Comparison of ENCODE assay signal across 16 cellular contexts in the genomic region with DNA sequence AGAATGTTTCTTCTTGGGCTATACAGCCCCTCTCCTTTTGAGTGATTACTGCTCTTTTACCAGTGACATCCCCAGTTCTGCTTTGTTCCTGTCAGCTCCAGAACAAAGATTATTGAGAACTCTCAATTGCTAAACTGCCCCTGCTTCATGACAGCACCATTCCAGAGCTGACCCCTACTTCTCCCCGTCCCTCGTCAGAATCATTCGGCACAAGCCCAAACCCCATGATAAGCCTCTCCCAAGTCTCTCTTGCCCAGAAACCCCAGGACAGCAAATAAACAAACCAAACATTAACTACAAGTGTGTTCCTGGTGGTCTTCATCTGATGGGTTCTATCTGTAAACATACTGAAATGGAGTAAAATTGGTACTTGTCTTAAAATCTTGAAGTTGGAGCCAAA. TPM values are rescaled to one million over a fixed set of nuclear protein-coding genes. Genes with fewer than 3 reads are reported as not detected.
A peak's percentile ranks its signal among the peaks of the same experiment; 100 is the strongest.
DNase-seq lines count a peak whose midpoint lies in the region; ATAC-seq and TF ChIP-seq lines count a peak whose summit lies in the region.
"Had no signal": no experiment of that assay in that cellular context is flagged by ENCODE, and none has a peak within 500 bp of the region (broad histone marks: within the 10 kb centered on the region; RNA-seq: fewer than 3 reads in every experiment).

No MANE protein-coding gene starts in this region.

- H3K23ac ChIP-seq in H9 (ENCODE audit: insufficient read length, low read depth, low read length), result no peak overlapping the region
- no peak overlapping the region for H3K23ac ChIP-seq in mesendoderm (ENCODE audit: low read length)

- H2BK120ac ChIP-seq in H9 (ENCODE audit: low read depth, low read length, poor library complexity, severe bottlenecking) (no peak overlapping the region), mesendoderm (ENCODE audit: low read depth, low read length) (peak overlapping the region; percentile 82)

- H2BK15ac ChIP-seq in H9 (ENCODE audit: low read depth, low read length) (peak overlapping the region; percentile 12; the same call in 1 of the 2 replicates), mesendoderm (replicated peaks; ENCODE audit: low read depth) (peak overlapping the region; percentile 97)

- H3K9ac ChIP-seq in H9 (ENCODE audit: extremely low read depth, insufficient read length, low read length) (no peak overlapping the region), mesendoderm (ENCODE audit: low read length) (no peak overlapping the region)
- H3K9ac ChIP-seq: BLaER1 had no signal

- H3K18ac ChIP-seq in H9 (ENCODE audit: insufficient read length, low read depth, low read length) (no peak overlapping the region), mesendoderm (ENCODE audit: low read length) (peak overlapping the region; percentile 68)

- intact Hi-C loops in testis (cut with DNase I; ENCODE audit: low total_unique reads), result no loop called here

- H4K91ac ChIP-seq in H9 (ENCODE audit: insufficient read length, low read depth, low read length), result no peak overlapping the region

- DNase-seq in H9 (no peak), WTC11 (ENCODE audit: low spot score) (no peak), mesendoderm (peak; percentile 15), testis (peak; percentile 58), endothelial cell (ENCODE audit: low spot score) (no peak)
- DNase-seq: 8988T; CD4-positive, alpha-beta memory T cell; DMS153; DMS79; GDM1; HCEC 1CT had no signal

- H3K4me1 ChIP-seq in H9 (ENCODE audit: insufficient read depth, low read length) (peaks cover 6% of the 10 kb centered on the region; the same call in 1 of the 2 replicates), mesendoderm (ENCODE audit: control insufficient read depth, low read depth, low read length) (peaks cover 5% of the 10 kb centered on the region), testis (peaks cover 12% of the 10 kb centered on the region)
- H3K4me1 ChIP-seq: BLaER1 had no signal

- no CpG with 5 or more reads among the region's 3 CpGs for WGBS in H9 (ENCODE audit: extremely low coverage, insufficient read length, low lambda C conversion rate)
- WGBS in mesendoderm (ENCODE audit: extremely low coverage, insufficient coverage, low lambda C conversion rate), result no CpG with 5 or more reads among the region's 3 CpGs
- 29 to 51% methylated on average over 3 of the region's 3 CpGs for WGBS in testis, 2 donors

- H3K36me3 ChIP-seq in mesendoderm (ENCODE audit: control insufficient read depth, insufficient read depth, low read length) (no peaks in the 10 kb centered on the region), testis (ENCODE audit: low read depth, missing control alignments) (no peaks in the 10 kb centered on the region)
- H3K36me3 ChIP-seq: BLaER1 had no signal

- H3K9me3 Mint-ChIP-seq in H9 (no peaks in the 10 kb centered on the region), WTC11 (peaks cover 3% of the 10 kb centered on the region; the same call in 1 of the 2 replicates), endothelial cell (ENCODE audit: unreplicated experiment) (no peaks in the 10 kb centered on the region)
- H3K9me3 Mint-ChIP-seq: CD14-positive monocyte; CD4-positive, alpha-beta memory T cell had no signal

- H2BK5ac ChIP-seq in H9 (ENCODE audit: insufficient read length, low read length), result no peak overlapping the region
- peak overlapping the region; percentile 27 for H2BK5ac ChIP-seq in mesendoderm (ENCODE audit: low read length)

- H3K79me2 ChIP-seq in H9 (ENCODE audit: insufficient read depth, low read length), result no peaks in the 10 kb centered on the region
- H3K79me2 ChIP-seq in mesendoderm (ENCODE audit: control insufficient read depth, insufficient read depth, low read length), result no peaks in the 10 kb centered on the region

- H3K14ac ChIP-seq in H9 (ENCODE audit: insufficient read depth, low read length), result no peak overlapping the region

- H3K4ac ChIP-seq in H9 (ENCODE audit: low read depth, low read length) (no peak overlapping the region), mesendoderm (ENCODE audit: low read depth, low read length) (peak overlapping the region; percentile 70)

- H3K56ac ChIP-seq in H9 (ENCODE audit: insufficient read length, low read depth, low read length) (no peak overlapping the region), mesendoderm (ENCODE audit: low read length) (peak overlapping the region; percentile 50)

- POLR2A ChIA-PET in WTC11 (lab: Charles Lee), result interaction anchor here (1.0 to 1.3 kb wide), 2 partner anchors 9 to 11 kb away, joined by 4 to 7 read pairs; partner anchors contain the start of gene DLGAP5

- H3K27ac Mint-ChIP-seq in H9 (peak overlapping the region in 2 of 3 experiments; percentile 1 to 52; a peak in 2 of 7 replicates), WTC11 (peak overlapping the region; percentile 81), endothelial cell (ENCODE audit: unreplicated experiment) (no peak overlapping the region)
- H3K27ac Mint-ChIP-seq: CD14-positive monocyte; CD4-positive, alpha-beta memory T cell had no signal

- TF ChIP-seq CTCF in H9 (conservative IDR thresholded peaks at IDR 0.05) (no peak), WTC11 (IDR thresholded peaks at IDR 0.05) (no peak), testis (IDR thresholded peaks at IDR 0.05) (no peak), endothelial cell (IDR thresholded peaks at IDR 0.05; ENCODE audit: unreplicated experiment) (no peak)

- TF ChIP-seq POLR2A in testis (IDR thresholded peaks at IDR 0.05), result no peak

- ATAC-seq in WTC11 (peak; percentile 14; the same call in 1 of the 2 replicates), GM21786 (IDR thresholded peaks at IDR 0.05; ENCODE audit: unreplicated experiment) (no peak), GM19452 (IDR thresholded peaks at IDR 0.05; ENCODE audit: unreplicated experiment) (no peak), HG02973 (IDR thresholded peaks at IDR 0.05; ENCODE audit: unreplicated experiment) (no peak)

- no peaks in the 10 kb centered on the region for H4K20me1 ChIP-seq in H9 (ENCODE audit: control insufficient read depth, insufficient read depth, insufficient read length)
- H4K20me1 ChIP-seq: BLaER1 had no signal

- CTCF ChIA-PET in WTC11 (lab: Charles Lee), result interaction anchor here (0.9 to 1.5 kb wide), 4 partner anchors 13 to 154 kb away, joined by 3 to 4 read pairs (median 4); partner anchors contain the start of genes FBXO34 and MAPK1IP1L

- no peaks in the 10 kb centered on the region for H3K27me3 ChIP-seq in H9 (ENCODE audit: insufficient read depth, low read length)
- no peaks in the 10 kb centered on the region for H3K27me3 ChIP-seq in mesendoderm (ENCODE audit: insufficient read depth, low read length, poor library complexity)
- no peaks in the 10 kb centered on the region for H3K27me3 ChIP-seq in testis
- H3K27me3 ChIP-seq: BLaER1 had no signal

- no peak overlapping the region for H3T11ph ChIP-seq in H9 (ENCODE audit: low read length)

- H3K4me3 Mint-ChIP-seq in H9, result no peak overlapping the region
- H3K4me3 Mint-ChIP-seq in WTC11, result no peak overlapping the region
- no peak overlapping the region for H3K4me3 Mint-ChIP-seq in endothelial cell (ENCODE audit: unreplicated experiment)
- H3K4me3 Mint-ChIP-seq: CD14-positive monocyte; CD4-positive, alpha-beta memory T cell had no signal

- H3K4me1 Mint-ChIP-seq in H9 (peaks cover 11% of the 10 kb centered on the region in 2 experiments), WTC11 (peaks cover 20% of the 10 kb centered on the region), endothelial cell (ENCODE audit: unreplicated experiment) (no peaks in the 10 kb centered on the region)
- H3K4me1 Mint-ChIP-seq: CD14-positive monocyte; CD4-positive, alpha-beta memory T cell had no signal

- no peaks in the 10 kb centered on the region for H3K23me2 ChIP-seq in H9 (ENCODE audit: insufficient read length, low read depth, low read length, poor library complexity, severe bottlenecking)

- H4K5ac ChIP-seq in H9 (ENCODE audit: insufficient read length, low read depth, low read length), result no peak overlapping the region
- no peak overlapping the region for H4K5ac ChIP-seq in mesendoderm (ENCODE audit: low read length)

- peak overlapping the region; percentile 83 for H2AFZ ChIP-seq in H9 (ENCODE audit: low read length)

- no peaks in the 10 kb centered on the region for H3K27me3 Mint-ChIP-seq in H9 (ENCODE audit: low read depth)
- no peaks in the 10 kb centered on the region; the same call in 1 of the 2 replicates for H3K27me3 Mint-ChIP-seq in WTC11 (ENCODE audit: low read depth)
- H3K27me3 Mint-ChIP-seq in endothelial cell (ENCODE audit: unreplicated experiment), result no peaks in the 10 kb centered on the region

- H3K36me3 Mint-ChIP-seq in H9 (ENCODE audit: insufficient read depth in 1 of 3, low read depth in 3 of 3) (no peaks in the 10 kb centered on the region), WTC11 (no peaks in the 10 kb centered on the region), endothelial cell (ENCODE audit: low read depth, unreplicated experiment) (no peaks in the 10 kb centered on the region)
- H3K36me3 Mint-ChIP-seq: CD14-positive monocyte; CD4-positive, alpha-beta memory T cell had no signal

- H3K27ac ChIP-seq in H9 (ENCODE audit: insufficient read length, low read depth, low read length), result no peak overlapping the region
- H3K27ac ChIP-seq in mesendoderm (ENCODE audit: low read depth, low read length), result peak overlapping the region; percentile 40
- peak overlapping the region; percentile 71 to 80 for H3K27ac ChIP-seq in testis
- H3K27ac ChIP-seq: BLaER1 had no signal

- H3K9me3 ChIP-seq in H9 (ENCODE audit: control insufficient read depth, low read depth, low read length) (no peaks in the 10 kb centered on the region), testis (no peaks in the 10 kb centered on the region)
- H3K9me3 ChIP-seq: BLaER1 had no signal

- H3K4me3 ChIP-seq in mesendoderm (ENCODE audit: low read length) (no peak overlapping the region), testis (no peak overlapping the region)
- H3K4me3 ChIP-seq: BLaER1 had no signal

- H3K4me2 ChIP-seq in H9 (ENCODE audit: insufficient read depth, insufficient read length, low read length), result no peak overlapping the region
- H3K4me2 ChIP-seq in mesendoderm (ENCODE audit: low read length), result no peak overlapping the region
- H3K4me2 ChIP-seq: BLaER1 had no signal

- H4K8ac ChIP-seq in H9 (replicated peaks; ENCODE audit: insufficient read length, low read depth, low read length) (no peak overlapping the region), mesendoderm (ENCODE audit: low read depth, low read length) (no peak overlapping the region)

- no peak overlapping the region for H2BK12ac ChIP-seq in H9 (ENCODE audit: insufficient read length, low read depth, low read length)

- H3K79me1 ChIP-seq in H9 (ENCODE audit: insufficient read depth, low read depth, low read length, poor library complexity, severe bottlenecking) (no peaks in the 10 kb centered on the region), mesendoderm (ENCODE audit: low read length) (no peaks in the 10 kb centered on the region)

- no peak overlapping the region for H2BK20ac ChIP-seq in H9 (ENCODE audit: low read depth, low read length, poor library complexity, severe bottlenecking)

- H2AK5ac ChIP-seq in H9 (ENCODE audit: insufficient read length, low read length) (no peak overlapping the region), mesendoderm (ENCODE audit: low read length) (no peak overlapping the region)

RNA-seq across cellular contexts. Expression of gene DLGAP5, which starts 9.3 kb away (rescaled TPM):
- total RNA-seq in H9 (2021), result 115 and 118 TPM in 2 replicates
- total RNA-seq in WTC11 (2021), result 130 to 141 TPM (median 132 TPM) in 3 replicates
- polyA plus RNA-seq in mesendoderm (2013, experiment 1 of 2), result 91.1 TPM
- polyA plus RNA-seq in mesendoderm (2013, experiment 2 of 2), result 89.4 TPM
- total RNA-seq in testis, result 10 to 100 TPM; 11.2 to 17.2 TPM
- polyA plus RNA-seq in testis (ENCODE audit: insufficient read depth, low read depth, low replicate concordance), result 15.2 TPM
- total RNA-seq in endothelial cell (ENCODE audit: unreplicated experiment), result 12.8 TPM
- total RNA-seq: CD4-positive, alpha-beta memory T cell had no signal
- polyA plus RNA-seq: CD4-positive, alpha-beta memory T cell had no signal

Comparison
In these comparisons a context has a peak if more than half of its experiments do, and no peak if none do; other contexts are left out.
1. DNase-seq: peak in mesendoderm (single experiment) and testis (single experiment); none in H9 (single experiment), WTC11 (single experiment) and endothelial cell (single experiment).